Comparison of ENCODE assay signal across 10 cellular contexts in the genomic region with DNA sequence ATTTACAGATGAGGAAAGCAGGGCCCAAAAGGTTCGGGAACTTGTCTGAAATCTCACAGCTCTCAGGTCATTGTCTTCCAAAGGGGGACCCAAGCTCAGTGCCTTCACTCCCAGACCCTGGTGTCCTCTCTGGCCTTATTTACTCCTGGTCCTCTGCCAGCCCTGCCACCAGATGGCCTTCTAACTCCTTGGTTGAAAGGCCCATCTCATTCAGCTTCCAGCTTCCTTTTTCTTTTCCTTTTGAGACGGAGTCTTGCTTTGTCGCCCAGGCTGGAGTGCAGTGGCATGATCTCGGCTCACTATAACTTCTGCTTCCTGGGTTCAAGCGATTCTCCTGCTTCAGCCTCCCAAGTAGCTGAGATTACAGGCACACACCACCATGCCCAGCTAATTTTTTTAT. TPM values are rescaled to one million over a fixed set of nuclear protein-coding genes. Genes with fewer than 3 reads are reported as not detected.
A peak's percentile ranks its signal among the peaks of the same experiment; 100 is the strongest.
DNase-seq lines count a peak whose midpoint lies in the region; ATAC-seq and TF ChIP-seq lines count a peak whose summit lies in the region.
"Not testable (repeated sequence)": the region's sequence is repeated elsewhere in the genome, so short reads cannot be mapped to it uniquely, and the experiment has no call there.
"Had no signal": no experiment of that assay in that cellular context is flagged by ENCODE, and none has a peak within 500 bp of the region (broad histone marks: within the 10 kb centered on the region; RNA-seq: fewer than 3 reads in every experiment).

No MANE protein-coding gene starts in this region.

- not testable (repeated sequence) for H3K27me3 ChIP-seq in IMR-90 (ENCODE audit: control insufficient read depth, insufficient read depth, low read length); Peyer's patch

- H3K27me3 Mint-ChIP-seq in activated CD4-positive, alpha-beta T cell treated with anti-CD3 and anti-CD28 coated beads, Interleukin-2, amount 10 ng/mL, durations not matched to agents 24 days and 14 days; nephron (ENCODE audit: low read depth): not testable (repeated sequence)

- H4K91ac ChIP-seq in IMR-90 (ENCODE audit: insufficient read depth, low read depth, low read length), result not testable (repeated sequence)

- H3K9ac ChIP-seq in IMR-90 (ENCODE audit: low read depth, low read length), result not testable (repeated sequence)

- POLR2A ChIA-PET in IMR-90 (lab: Charles Lee; ENCODE audit: unreplicated experiment), result not testable (repeated sequence)

- not testable (repeated sequence) for TF ChIP-seq POLR2A in IMR-90 (IDR thresholded peaks at IDR 0.05; ENCODE audit: low read depth, low read length); Peyer's patch (IDR thresholded peaks at IDR 0.05)

- not testable (repeated sequence) for H3K4me3 ChIP-seq in IMR-90 (ENCODE audit: insufficient read depth, low read depth, low read length); Peyer's patch; astrocyte of the spinal cord (ENCODE audit: low read depth, low read length)

- peak overlapping the region; percentile 57 for H3K4me3 Mint-ChIP-seq in activated CD4-positive, alpha-beta T cell treated with anti-CD3 and anti-CD28 coated beads, Interleukin-2, amount 10 ng/mL, durations not matched to agents 24 days and 14 days
- peak overlapping the region in 2 of 3 experiments; percentile 27 to 42 for H3K4me3 Mint-ChIP-seq in nephron

- not testable (repeated sequence) for H3K4me1 ChIP-seq in IMR-90 (ENCODE audit: control insufficient read depth, insufficient read depth, low read length)
- peaks cover 0 to 20% (median 8%) of the 10 kb centered on the region in 4 donors for H3K4me1 ChIP-seq in Peyer's patch

- not testable (repeated sequence) for H3K56ac ChIP-seq in IMR-90 (ENCODE audit: extremely low read depth, insufficient read depth, low read length)

- in situ Hi-C loops in IMR-90 (cut with MboI; ENCODE audit: low sequenced_read_pairs); astrocyte of the spinal cord (cut with HindIII; ENCODE audit: low sequenced_read_pairs): not testable (repeated sequence)

- not testable (repeated sequence) for H3K9me3 ChIP-seq in IMR-90 (ENCODE audit: control insufficient read depth, insufficient read depth, low read length); Peyer's patch

- H4K8ac ChIP-seq in IMR-90 (ENCODE audit: low read depth in 2 of 2, low read length in 2 of 2), result not testable (repeated sequence)

- H3K36me3 ChIP-seq in IMR-90 (ENCODE audit: control insufficient read depth, insufficient read depth, low read length) (peaks cover 22% of the 10 kb centered on the region), Peyer's patch (peaks cover 0 to 47% (median 0%) of the 10 kb centered on the region in 3 donors)

- H3K4me2 ChIP-seq in IMR-90 (ENCODE audit: low read depth, low read length), result not testable (repeated sequence)

- dilution Hi-C loops in IMR-90 (cut with HindIII; ENCODE audit: low sequenced_read_pairs, unreplicated experiment), result not testable (repeated sequence)

- peak; percentile 64 for TF ChIP-seq RAD21 in IMR-90 (IDR thresholded peaks at IDR 0.05; ENCODE audit: low read length)

- H2BK120ac ChIP-seq in IMR-90 (ENCODE audit: low read depth, low read length), result not testable (repeated sequence)

- H3K9me1 ChIP-seq in IMR-90 (ENCODE audit: insufficient read depth, low read length), result not testable (repeated sequence)

- H3K27ac Mint-ChIP-seq in activated CD4-positive, alpha-beta T cell treated with anti-CD3 and anti-CD28 coated beads, Interleukin-2, amount 10 ng/mL, durations not matched to agents 24 days and 14 days, result peak overlapping the region; percentile 80
- H3K27ac Mint-ChIP-seq in nephron, result peak overlapping the region in 2 of 3 experiments; percentile 57 to 64

- not testable (repeated sequence) for H2AFZ ChIP-seq in IMR-90 (replicated peaks; ENCODE audit: low read length, poor library complexity)

- not testable (repeated sequence) for H4K20me1 ChIP-seq in IMR-90 (ENCODE audit: insufficient read depth, low read length)

- not testable (repeated sequence) for H4K5ac ChIP-seq in IMR-90 (ENCODE audit: low read depth, low read length)

- intact Hi-C loops in IMR-90 (cut with micrococcal nuclease), result loop anchor here (1.0 kb wide), 1 partner anchor 47 kb away; no protein-coding TSS in a partner anchor
- intact Hi-C loops in activated CD4-positive, alpha-beta T cell treated with anti-CD3 and anti-CD28 coated beads, Interleukin-2, amount 10 ng/mL, durations not matched to agents 24 days and 14 days (cut with micrococcal nuclease), result loop anchor here (1.0 kb wide), 2 partner anchors 30 to 47 kb away; no protein-coding TSS in a partner anchor
- intact Hi-C loops in head of caudate nucleus (cut with DNase I), result not testable (repeated sequence)

- CTCF ChIA-PET in IMR-90 (lab: Yijun Ruan, JAX), result interaction anchor here (1.0 to 1.9 kb wide), 5 partner anchors 26 to 85 kb away, joined by 3 to 17 read pairs (median 3); no protein-coding TSS in a partner anchor

- 92% methylated on average over 4 of the region's 5 CpGs; no CpG with 5 or more reads in 1 of the 2 experiments for WGBS in IMR-90 (ENCODE audit: extremely low coverage in 2 of 2, insufficient read length in 1 of 2), 2 experiments

- not testable (repeated sequence) for BruUV-seq in IMR-90 (replicated peaks; lab: Mats Ljungman, UMichigan)

- H3K4me1 Mint-ChIP-seq in activated CD4-positive, alpha-beta T cell treated with anti-CD3 and anti-CD28 coated beads, Interleukin-2, amount 10 ng/mL, durations not matched to agents 24 days and 14 days, result peaks cover 47% of the 10 kb centered on the region
- H3K4me1 Mint-ChIP-seq in nephron, result peaks cover 18% of the 10 kb centered on the region

- TF ChIP-seq CTCF in IMR-90 (conservative IDR thresholded peaks at IDR 0.05; ENCODE audit: low read depth, low read length) (peak; percentile 48), Peyer's patch (IDR thresholded peaks at IDR 0.05) (peak; percentile 35 to 54 (median 48)), astrocyte of the spinal cord (IDR thresholded peaks at IDR 0.05; ENCODE audit: low read depth, low read length) (peak; percentile 43), nephron (IDR thresholded peaks at IDR 0.05; ENCODE audit: unreplicated experiment in 3 of 3) (peak in 2 of 3 experiments; percentile 15 to 22)

- not testable (repeated sequence) for ATAC-seq in IMR-90 (ENCODE audit: low read depth)

- H2BK15ac ChIP-seq in IMR-90 (ENCODE audit: low read depth, low read length), result not testable (repeated sequence)

- not testable (repeated sequence) for H3K18ac ChIP-seq in IMR-90 (ENCODE audit: low read depth, low read length)

- not testable (repeated sequence) for H2AK9ac ChIP-seq in IMR-90 (replicated peaks; ENCODE audit: low read depth, low read length, poor library complexity)

- DNase-seq in DMS 273 treated with DMSO at 0.1 percent for 48 hours (lab: John Stamatoyannopoulos, UW), result peak; percentile 11
- DNase-seq in IMR-90, result peak; percentile 36
- DNase-seq in Peyer's patch, result peak in 2 of 3 donors; percentile 78 to 88
- peak; percentile 91 for DNase-seq in activated CD4-positive, alpha-beta T cell treated with anti-CD3 and anti-CD28 coated beads, Interleukin-2, amount 10 ng/mL, durations not matched to agents 24 days and 14 days
- peak; percentile 46 for DNase-seq in astrocyte of the spinal cord (ENCODE audit: low read depth, low spot score)
- DNase-seq in head of caudate nucleus, result peak in 35 of 42 donors; percentile 17 to 81 (median 54)
- DNase-seq in substantia nigra (lab: John Stamatoyannopoulos, UW), result peak in 26 of 49 donors; percentile 4 to 52 (median 24)

- peaks cover 26% of the 10 kb centered on the region for H3K36me3 Mint-ChIP-seq in activated CD4-positive, alpha-beta T cell treated with anti-CD3 and anti-CD28 coated beads, Interleukin-2, amount 10 ng/mL, durations not matched to agents 24 days and 14 days (ENCODE audit: low read depth)
- peaks cover 33% of the 10 kb centered on the region for H3K36me3 Mint-ChIP-seq in nephron (ENCODE audit: low read depth)

- not testable (repeated sequence) for H2BK5ac ChIP-seq in IMR-90 (ENCODE audit: low read depth, low read length, poor library complexity, severe bottlenecking)

- not testable (repeated sequence) for H3K14ac ChIP-seq in IMR-90 (replicated peaks; ENCODE audit: low read depth, low read length)

- H3K4ac ChIP-seq in IMR-90 (ENCODE audit: low read depth, low read length), result not testable (repeated sequence)

- not testable (repeated sequence) for H3K23ac ChIP-seq in IMR-90 (ENCODE audit: low read depth, low read length)

- not testable (repeated sequence) for H3K9me3 Mint-ChIP-seq in activated CD4-positive, alpha-beta T cell treated with anti-CD3 and anti-CD28 coated beads, Interleukin-2, amount 10 ng/mL, durations not matched to agents 24 days and 14 days; nephron

- not testable (repeated sequence) for H2AK5ac ChIP-seq in IMR-90 (ENCODE audit: low read depth, low read length)

- not testable (repeated sequence) for H2BK20ac ChIP-seq in IMR-90 (ENCODE audit: low read depth, low read length)

- H3K79me1 ChIP-seq in IMR-90 (ENCODE audit: low read depth in 1 of 2, low read length in 2 of 2), result peaks cover 13 to 28% of the 10 kb centered on the region in 2 experiments; a peak in 3 of 4 replicates

- not testable (repeated sequence) for H3K27ac ChIP-seq in IMR-90 (ENCODE audit: insufficient read depth, low read length); Peyer's patch; substantia nigra (ENCODE audit: low read depth, low read length, poor library complexity, severe bottlenecking)

RNA-seq across cellular contexts. Expression of a gene that starts 4.0 kb away (rescaled TPM):
- total RNA-seq in IMR-90 (2012; rRNA removed) (10.0 and 10.8 TPM in 2 replicates), Peyer's patch (10 to 100 TPM; 20.0 to 34.5 (median 30.1) TPM)
- polyA plus RNA-seq in IMR-90 (2012; rRNA removed), result 7.8 and 9.5 TPM in 2 replicates
- 7.6 and 11.7 TPM in 2 replicates for polyA plus RNA-seq in IMR-90 (2012; cell fraction: cytosol; rRNA removed)
- polyA plus RNA-seq in IMR-90 (2012; cell fraction: nucleus; rRNA removed; ENCODE audit: low replicate concordance), result 8.5 and 12.8 TPM in 2 replicates
- total RNA-seq in activated CD4-positive, alpha-beta T cell treated with anti-CD3 and anti-CD28 coated beads, Interleukin-2, amount 10 ng/mL, durations not matched to agents 24 days and 14 days, result 14.8 and 16.2 TPM in 2 replicates

RNA-seq across cellular contexts. Expression of a gene that starts 5.0 kb away (rescaled TPM):
- total RNA-seq in IMR-90 (2012; rRNA removed) (1.4 and 3.1 TPM in 2 replicates), Peyer's patch (not detected)
- 4.8 and 6.5 TPM in 2 replicates for polyA plus RNA-seq in IMR-90 (2012; rRNA removed)
- polyA plus RNA-seq in IMR-90 (2012; cell fraction: cytosol; rRNA removed), result 3.7 and 3.8 TPM in 2 replicates
- polyA plus RNA-seq in IMR-90 (2012; cell fraction: nucleus; rRNA removed; ENCODE audit: low replicate concordance), result 1.9 and 8.7 TPM in 2 replicates
- total RNA-seq in activated CD4-positive, alpha-beta T cell treated with anti-CD3 and anti-CD28 coated beads, Interleukin-2, amount 10 ng/mL, durations not matched to agents 24 days and 14 days, result 0.89 and 0.92 TPM in 2 replicates

RNA-seq across cellular contexts. Expression of a gene that starts 9.6 kb away (rescaled TPM):
- total RNA-seq in IMR-90 (2012; rRNA removed), result 640 and 796 TPM in 2 replicates
- polyA plus RNA-seq in IMR-90 (2012; rRNA removed), result 371 and 477 TPM in 2 replicates
- 398 and 588 TPM in 2 replicates for polyA plus RNA-seq in IMR-90 (2012; cell fraction: cytosol; rRNA removed)
- polyA plus RNA-seq in IMR-90 (2012; cell fraction: nucleus; rRNA removed; ENCODE audit: low replicate concordance), result 1,377 and 2,192 TPM in 2 replicates
- 1,000 to 10,000 TPM in 1 of 4 donors, 100 to 1,000 TPM in 3; 161 to 1,087 (median 280) TPM for total RNA-seq in Peyer's patch
- total RNA-seq in activated CD4-positive, alpha-beta T cell treated with anti-CD3 and anti-CD28 coated beads, Interleukin-2, amount 10 ng/mL, durations not matched to agents 24 days and 14 days, result 696 and 720 TPM in 2 replicates

RNA-seq across cellular contexts. Expression of a gene that starts 20.7 kb away (rescaled TPM):
- total RNA-seq in IMR-90 (2012; rRNA removed) (not detected in 2 replicates), Peyer's patch (not detected)
- not detected in 2 replicates for polyA plus RNA-seq in IMR-90 (2012; rRNA removed)
- polyA plus RNA-seq in IMR-90 (2012; cell fraction: cytosol; rRNA removed), result not detected in 2 replicates
- polyA plus RNA-seq in IMR-90 (2012; cell fraction: nucleus; rRNA removed; ENCODE audit: low replicate concordance), result 0.05 TPM in 1 of 2 replicates, not detected in the other
- 622 and 631 TPM in 2 replicates for total RNA-seq in activated CD4-positive, alpha-beta T cell treated with anti-CD3 and anti-CD28 coated beads, Interleukin-2, amount 10 ng/mL, durations not matched to agents 24 days and 14 days
- total RNA-seq: frontal cortex, right atrium auricular region had no signal

RNA-seq across cellular contexts. Expression of a gene that starts 22.6 kb away (rescaled TPM):
- not detected in 2 replicates for total RNA-seq in IMR-90 (2012; rRNA removed)
- not detected in 2 replicates for polyA plus RNA-seq in IMR-90 (2012; rRNA removed)
- polyA plus RNA-seq in IMR-90 (2012; cell fraction: cytosol; rRNA removed), result not detected in 2 replicates
- polyA plus RNA-seq in IMR-90 (2012; cell fraction: nucleus; rRNA removed; ENCODE audit: low replicate concordance), result not detected in 2 replicates
- not detected for total RNA-seq in Peyer's patch
- total RNA-seq in activated CD4-positive, alpha-beta T cell treated with anti-CD3 and anti-CD28 coated beads, Interleukin-2, amount 10 ng/mL, durations not matched to agents 24 days and 14 days, result not detected in 2 replicates
- total RNA-seq: frontal cortex, right atrium auricular region had no signal

Comparison
In these comparisons a context has a peak if more than half of its experiments do, and no peak if none do; other contexts are left out.
1. DNase-seq: peak in every context shown above with its lines; median percentile 91 in activated CD4-positive, alpha-beta T cell treated with anti-CD3 and anti-CD28 coated beads, Interleukin-2, amount 10 ng/mL, durations not matched to agents 24 days and 14 days; 83 in Peyer's patch; 54 in head of caudate nucleus; 46 in astrocyte of the spinal cord; 36 in IMR-90; 24 in substantia nigra; 11 in DMS 273 treated with DMSO at 0.1 percent for 48 hours.